Comparison of ENCODE assay signal across 20 cellular contexts in genomic region chr6:30071858-30072257, GRCh38. TPM values are rescaled to one million over a fixed set of nuclear protein-coding genes. Genes with fewer than 3 reads are reported as not detected.
DNase-seq lines count a peak whose midpoint lies in the region; ATAC-seq and TF ChIP-seq lines count a peak whose summit lies in the region.
"Had no signal": no experiment of that assay in that cellular context is flagged by ENCODE, and none has a peak within 500 bp of the region (broad histone marks: within the 10 kb centered on the region; RNA-seq: fewer than 3 reads in every experiment).

No MANE protein-coding gene starts in this region.

- no peak for ATAC-seq in SK-N-SH treated with all-trans-retinoic acid at 6 μM for 48 hours
- ATAC-seq in esophagus mucosa = no peak
- no peak for ATAC-seq in foreskin keratinocyte
- ATAC-seq: left lobe of liver, upper lobe of right lung had no signal

- H3K27me3 Mint-ChIP-seq in endodermal cell (ENCODE audit: insufficient read depth) = peaks cover 76% of the 10 kb centered on the region
- H3K27me3 Mint-ChIP-seq in neural crest cell (ENCODE audit: low read depth) = peaks cover 87% of the 10 kb centered on the region

- 72% methylated on average over 3 of the region's 3 CpGs for WGBS in SK-N-SH (ENCODE audit: low lambda C conversion rate)
- 34% methylated on average over 3 of the region's 3 CpGs for WGBS in HUES64
- WGBS in endodermal cell (ENCODE audit: insufficient coverage in 1 of 2, insufficient read length in 1 of 2), 2 experiments = 45 to 57% methylated on average over 2 to 3 of the region's 3 CpGs

- H2AFZ ChIP-seq in SK-N-SH (ENCODE audit: low read depth) = no peak overlapping the region

- TF ChIP-seq EP300 in SK-N-SH (IDR thresholded peaks at IDR 0.05; ENCODE audit: borderline replicate concordance in 1 of 2, low read depth in 1 of 2, low read length in 1 of 2) = no peak

- no peak overlapping the region for H3K27ac Mint-ChIP-seq in endodermal cell
- H3K27ac Mint-ChIP-seq in neural crest cell (ENCODE audit: unreplicated experiment) = no peak overlapping the region

- H3K9me2 ChIP-seq in SK-N-SH = no peaks in the 10 kb centered on the region

- H3K27me3 ChIP-seq in SK-N-SH (ENCODE audit: insufficient read depth) = no peaks in the 10 kb centered on the region
- peaks cover 70% of the 10 kb centered on the region for H3K27me3 ChIP-seq in HUES64 (ENCODE audit: insufficient read depth, low read length)
- peaks cover 74% of the 10 kb centered on the region for H3K27me3 ChIP-seq in endodermal cell (ENCODE audit: control insufficient read depth, insufficient read depth, low read length, poor library complexity, severe bottlenecking)
- no peaks in the 10 kb centered on the region for H3K27me3 ChIP-seq in foreskin keratinocyte

- H3K4me2 ChIP-seq in SK-N-SH = no peak overlapping the region
- H3K4me2 ChIP-seq: KMS-11 had no signal

- H3K36me3 Mint-ChIP-seq in endodermal cell (ENCODE audit: low read depth) (peaks cover 2% of the 10 kb centered on the region), neural crest cell (ENCODE audit: low read depth) (peaks cover 16% of the 10 kb centered on the region)

- H3K4me3 Mint-ChIP-seq in endodermal cell = peak overlapping the region; percentile 18
- H3K4me3 Mint-ChIP-seq in neural crest cell = peak overlapping the region; percentile 63

- CTCF ChIA-PET in SK-N-SH (lab: Yijun Ruan, JAX) = no interaction called here

- no peaks in the 10 kb centered on the region for H3F3A ChIP-seq in SK-N-SH (replicated peaks; ENCODE audit: insufficient read depth)

- H3K4me1 Mint-ChIP-seq in endodermal cell (peaks cover 23% of the 10 kb centered on the region), neural crest cell (peaks cover 29% of the 10 kb centered on the region)

- H3K9me3 Mint-ChIP-seq in endodermal cell (no peaks in the 10 kb centered on the region), neural crest cell (no peaks in the 10 kb centered on the region)

- peaks cover 17% of the 10 kb centered on the region for H3K79me2 ChIP-seq in SK-N-SH (ENCODE audit: insufficient read depth)

- no peak overlapping the region for H3K9ac ChIP-seq in SK-N-SH
- H3K9ac ChIP-seq in HUES64 (ENCODE audit: low read depth, low read length) = no peak overlapping the region
- no peak overlapping the region for H3K9ac ChIP-seq in endodermal cell (ENCODE audit: extremely low read depth, low read length, poor library complexity, severe bottlenecking)
- H3K9ac ChIP-seq: KMS-11 had no signal

- DNase-seq in SK-N-SH (peak; percentile 11), endodermal cell (no peak), neural crest cell (ENCODE audit: low read depth, low spot score) (no peak), GM03348 (ENCODE audit: low spot score) (no peak), foreskin keratinocyte (no peak)
- DNase-seq: AML-193; amniotic stem cell; caudate nucleus; NCI-H1694 treated with DMSO at 0.1 percent for 48 hours; stimulated activated CD4-positive, alpha-beta T cell treated with anti-CD3 and anti-CD28 coated beads, Interleukin-4, amount 100 ng/mL, for 24 hours; SW 1271 had no signal

- no peak overlapping the region for H3K4me3 ChIP-seq in SK-N-SH (ENCODE audit: low read depth in 2 of 2, low read length in 1 of 2)
- H3K4me3 ChIP-seq in HUES64 (ENCODE audit: low read length) = peak overlapping the region; percentile 41
- H3K4me3 ChIP-seq in endodermal cell (ENCODE audit: low read length) = no peak overlapping the region
- H3K4me3 ChIP-seq: upper lobe of right lung had no signal

- H4K20me1 ChIP-seq in SK-N-SH (ENCODE audit: insufficient read depth) = no peaks in the 10 kb centered on the region

- H3K36me3 ChIP-seq in SK-N-SH (replicated peaks in 1 of 2; ENCODE audit: control insufficient read depth in 1 of 2, insufficient read depth in 2 of 2, low read length in 1 of 2) (peaks cover 0 to 19% of the 10 kb centered on the region in 2 experiments), HUES64 (ENCODE audit: insufficient read depth, low read length) (no peaks in the 10 kb centered on the region), endodermal cell (ENCODE audit: control insufficient read depth, insufficient read depth, low read length) (peaks cover 6% of the 10 kb centered on the region)

- H3K9me3 ChIP-seq in SK-N-SH (no peaks in the 10 kb centered on the region), HUES64 (ENCODE audit: insufficient read depth, low read depth, low read length) (no peaks in the 10 kb centered on the region), endodermal cell (ENCODE audit: control insufficient read depth, low read length) (no peaks in the 10 kb centered on the region)
- H3K9me3 ChIP-seq: spleen, upper lobe of right lung had no signal

- peaks cover 0 to 11% of the 10 kb centered on the region in 2 experiments; a peak in 2 of 4 replicates for H3K4me1 ChIP-seq in SK-N-SH (ENCODE audit: control insufficient read depth in 1 of 2, insufficient read depth in 2 of 2, low read depth in 1 of 2, low read length in 1 of 2)
- peaks cover 9% of the 10 kb centered on the region; the same call in 1 of the 2 replicates for H3K4me1 ChIP-seq in HUES64 (ENCODE audit: insufficient read depth, low read length)
- H3K4me1 ChIP-seq in endodermal cell (ENCODE audit: control insufficient read depth, insufficient read depth, low read length) = peaks cover 3% of the 10 kb centered on the region
- H3K4me1 ChIP-seq in foreskin keratinocyte = peaks cover 15% of the 10 kb centered on the region

- POLR2A ChIA-PET in SK-N-SH (lab: Yijun Ruan, JAX) = no interaction called here

- TF ChIP-seq CTCF in SK-N-SH (IDR thresholded peaks at IDR 0.05) = no peak
- TF ChIP-seq CTCF in endodermal cell (conservative IDR thresholded peaks at IDR 0.05) = no peak
- TF ChIP-seq CTCF in neural crest cell (conservative IDR thresholded peaks at IDR 0.05) = no peak
- TF ChIP-seq CTCF in foreskin keratinocyte (conservative IDR thresholded peaks at IDR 0.05) = no peak

- TF ChIP-seq RAD21 in SK-N-SH (IDR thresholded peaks at IDR 0.05; ENCODE audit: low read length) = no peak

- H3K27ac ChIP-seq in SK-N-SH (ENCODE audit: low read depth in 2 of 2, low read length in 1 of 2) (no peak overlapping the region), HUES64 (ENCODE audit: low read depth, low read length) (no peak overlapping the region), endodermal cell (ENCODE audit: low read depth, low read length) (no peak overlapping the region), foreskin keratinocyte (no peak overlapping the region)
- H3K27ac ChIP-seq: 22Rv1, KMS-11, spleen, upper lobe of right lung had no signal

TF ChIP-seq in SK-N-SH, 30 proteins besides CTCF, POLR2A, EP300 and RAD21 (continues in another document):
- no peak for TF ChIP-seq MAX (IDR thresholded peaks at IDR 0.05; ENCODE audit: low read depth)
- no peak for TF ChIP-seq CHD2 (IDR thresholded peaks at IDR 0.05; ENCODE audit: low read length, partially characterized antibody)
- no peak for TF ChIP-seq NFIC (IDR thresholded peaks at IDR 0.05; ENCODE audit: borderline replicate concordance)

TF ChIP-seq in SK-N-SH treated with all-trans-retinoic acid at 6 μM for 48 hours, 23 proteins besides CTCF, POLR2A, EP300 and RAD21 (continues in another document):
- TF ChIP-seq ARNTL (CRISPR knock-in tag; IDR thresholded peaks at IDR 0.05; ENCODE audit: borderline replicate concordance, low read depth) (no peak), TCF4 (CRISPR knock-in tag; IDR thresholded peaks at IDR 0.05; ENCODE audit: borderline replicate concordance) (no peak), ZFP3 (CRISPR knock-in tag; IDR thresholded peaks at IDR 0.05) (no peak), CSDC2 (CRISPR knock-in tag; IDR thresholded peaks at IDR 0.05) (no peak), TOX (CRISPR knock-in tag; IDR thresholded peaks at IDR 0.05; ENCODE audit: borderline replicate concordance) (no peak), ZNF70 (CRISPR knock-in tag; IDR thresholded peaks at IDR 0.05) (no peak)

RNA-seq across cellular contexts. Expression of gene RNF39, which starts 3.7 kb away (rescaled TPM):
- not detected in 2 replicates for polyA plus RNA-seq in SK-N-SH (2012; rRNA removed)
- polyA plus RNA-seq in SK-N-SH (2012; cell fraction: cytosol; rRNA removed) = not detected in 2 replicates
- 0.02 TPM in 1 of 2 replicates, not detected in the other for polyA plus RNA-seq in SK-N-SH (2012; cell fraction: nucleus; rRNA removed)
- polyA plus RNA-seq in HUES64 (2013, experiment 1 of 2) = 0.20 TPM
- 0.19 TPM for polyA plus RNA-seq in HUES64 (2013, experiment 2 of 2)
- under 1 TPM in 1 of 2 donors, not detected in 1; 0.15 TPM for total RNA-seq in endodermal cell
- not detected for polyA plus RNA-seq in endodermal cell (2013, experiment 1 of 2)
- not detected for polyA plus RNA-seq in endodermal cell (2013, experiment 2 of 2)
- total RNA-seq in neural crest cell = not detected in 2 replicates
- total RNA-seq in esophagus mucosa = 2.6 TPM
- total RNA-seq in foreskin keratinocyte = 3.2 and 3.6 TPM in 2 replicates
- polyA plus RNA-seq in foreskin keratinocyte = 4.6 and 5.3 TPM in 2 replicates
- total RNA-seq: mononuclear cell, spleen had no signal
- polyA plus RNA-seq: spleen had no signal

RNA-seq across cellular contexts. Expression of gene PPP1R11, which starts 4.9 kb away (rescaled TPM):
- polyA plus RNA-seq in SK-N-SH (2012; rRNA removed) = 46.8 and 52.8 TPM in 2 replicates
- 48.0 and 48.5 TPM in 2 replicates for polyA plus RNA-seq in SK-N-SH (2012; cell fraction: cytosol; rRNA removed)
- polyA plus RNA-seq in SK-N-SH (2012; cell fraction: nucleus; rRNA removed) = 26.3 and 37.4 TPM in 2 replicates
- polyA plus RNA-seq in HUES64 (2013, experiment 1 of 2) = 32.2 TPM
- polyA plus RNA-seq in HUES64 (2013, experiment 2 of 2) = 39.1 TPM
- 10 to 100 TPM; 32.4 to 35.2 TPM for total RNA-seq in endodermal cell
- 52.7 TPM for polyA plus RNA-seq in endodermal cell (2013, experiment 1 of 2)
- polyA plus RNA-seq in endodermal cell (2013, experiment 2 of 2) = 47.4 TPM
- 35.6 and 38.1 TPM in 2 replicates for total RNA-seq in neural crest cell
- 46.3 TPM for total RNA-seq in esophagus mucosa
- 48.0 and 54.8 TPM in 2 replicates for total RNA-seq in foreskin keratinocyte
- polyA plus RNA-seq in foreskin keratinocyte = 63.6 and 64.1 TPM in 2 replicates

RNA-seq across cellular contexts. Expression of gene POLR1H, which starts 10.8 kb away (rescaled TPM):
- polyA plus RNA-seq in SK-N-SH (2012; rRNA removed) = 30.0 and 40.6 TPM in 2 replicates
- 28.9 and 34.9 TPM in 2 replicates for polyA plus RNA-seq in SK-N-SH (2012; cell fraction: cytosol; rRNA removed)
- 25.1 and 27.9 TPM in 2 replicates for polyA plus RNA-seq in SK-N-SH (2012; cell fraction: nucleus; rRNA removed)
- polyA plus RNA-seq in HUES64 (2013, experiment 1 of 2) = 29.1 TPM
- 28.7 TPM for polyA plus RNA-seq in HUES64 (2013, experiment 2 of 2)
- 10 to 100 TPM; 23.0 to 27.2 TPM for total RNA-seq in endodermal cell
- 45.5 TPM for polyA plus RNA-seq in endodermal cell (2013, experiment 1 of 2)
- polyA plus RNA-seq in endodermal cell (2013, experiment 2 of 2) = 40.4 TPM
- total RNA-seq in neural crest cell = 43.3 and 43.8 TPM in 2 replicates
- 33.1 TPM for total RNA-seq in esophagus mucosa
- 46.7 and 48.0 TPM in 2 replicates for total RNA-seq in foreskin keratinocyte
- 57.0 and 59.1 TPM in 2 replicates for polyA plus RNA-seq in foreskin keratinocyte

RNA-seq across cellular contexts. Expression of gene TRIM31, which starts 41.0 kb away (rescaled TPM):
- polyA plus RNA-seq in SK-N-SH (2012; rRNA removed) (not detected in 2 replicates), foreskin keratinocyte (0.12 TPM in 2 replicates)
- not detected in 2 replicates for polyA plus RNA-seq in SK-N-SH (2012; cell fraction: cytosol; rRNA removed)
- not detected in 2 replicates for polyA plus RNA-seq in SK-N-SH (2012; cell fraction: nucleus; rRNA removed)
- polyA plus RNA-seq in HUES64 (2013, experiment 1 of 2) = not detected
- not detected for polyA plus RNA-seq in HUES64 (2013, experiment 2 of 2)
- total RNA-seq in endodermal cell (not detected), neural crest cell (not detected in 2 replicates), esophagus mucosa (0.20 TPM), foreskin keratinocyte (0.04 TPM in 1 of 2 replicates, not detected in the other)
- not detected for polyA plus RNA-seq in endodermal cell (2013, experiment 1 of 2)
- not detected for polyA plus RNA-seq in endodermal cell (2013, experiment 2 of 2)
- total RNA-seq: left lobe of liver, spleen had no signal
